8 cellular contexts compared by ENCODE assay signal in the genomic region with DNA sequence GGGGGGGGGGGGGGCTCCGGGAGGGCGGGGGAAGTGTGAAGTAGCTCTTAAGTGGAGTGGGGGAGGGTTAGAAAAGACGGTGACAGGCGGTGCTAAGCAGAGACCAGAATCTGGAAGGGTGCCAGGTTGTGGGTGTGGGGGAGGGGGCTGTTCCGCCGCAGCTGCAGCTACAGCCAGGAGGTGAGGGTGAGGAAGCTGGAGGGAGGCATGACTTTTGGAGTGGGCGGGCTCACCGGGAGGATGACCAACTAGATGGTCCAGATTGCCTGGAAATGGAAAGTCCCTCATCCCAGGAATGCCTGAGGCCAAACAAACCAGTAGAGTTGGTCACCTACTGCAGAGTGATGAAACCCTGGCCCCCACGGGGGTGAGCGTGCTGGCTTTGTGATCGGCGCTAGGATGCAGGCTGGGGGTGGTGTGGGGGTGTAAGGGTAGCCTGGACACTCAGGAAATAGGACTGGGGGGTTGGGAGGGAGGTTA.
A peak's percentile ranks its signal among the peaks of the same experiment; 100 is the strongest.
DNase-seq lines count a peak whose midpoint lies in the region; ATAC-seq and TF ChIP-seq lines count a peak whose summit lies in the region.

No MANE protein-coding gene starts in this region.

- DNase-seq in GM04504 (ENCODE audit: low read depth) (peak; percentile 8), NCI-H345 treated with DMSO at 0.1 percent for 48 hours (lab: John Stamatoyannopoulos, UW; ENCODE audit: unreplicated experiment) (peak; percentile 84), choroid plexus epithelial cell (ENCODE audit: low read depth) (peak; percentile 97), mesenteric fat pad (ENCODE audit: low spot score) (peak; percentile 71)
- DNase-seq in activated CD4-positive, CD25-positive, alpha-beta regulatory T cell treated with anti-CD3 and anti-CD28 coated beads, Interleukin-2, amount 50 U/mL, for 72 hours, result peak; percentile 50
- peak; percentile 65 for DNase-seq in stimulated activated naive CD8-positive, alpha-beta T cell treated with anti-CD3 and anti-CD28 coated beads, Interleukin-15, Interleukin-2, amounts not matched to agents 100 U/mL and 50 U/mL, for 24 hours

- peak; percentile 66 for ATAC-seq in HG02981 (IDR thresholded peaks at IDR 0.05; ENCODE audit: unreplicated experiment)
- ATAC-seq in stimulated activated naive CD8-positive, alpha-beta T cell treated with anti-CD3 and anti-CD28 coated beads, Interleukin-15, Interleukin-2, amounts not matched to agents 100 U/mL and 50 U/mL, for 24 hours, result peak; percentile 63
- ATAC-seq in GM21381 (IDR thresholded peaks at IDR 0.05; ENCODE audit: unreplicated experiment), result no peak

- TF ChIP-seq CTCF in choroid plexus epithelial cell (conservative IDR thresholded peaks at IDR 0.05; ENCODE audit: low read depth, low read length), result no peak

- peak overlapping the region; percentile 25 for H3K4me3 ChIP-seq in choroid plexus epithelial cell (ENCODE audit: low read depth, low read length)

Comparison
In these comparisons a context has a peak if more than half of its experiments do, and no peak if none do; other contexts are left out.
1. DNase-seq: peak in every context shown above with its lines; median percentile 97 in choroid plexus epithelial cell; 84 in NCI-H345 treated with DMSO at 0.1 percent for 48 hours; 71 in mesenteric fat pad; 65 in stimulated activated naive CD8-positive, alpha-beta T cell treated with anti-CD3 and anti-CD28 coated beads, Interleukin-15, Interleukin-2, amounts not matched to agents 100 U/mL and 50 U/mL, for 24 hours; 50 in activated CD4-positive, CD25-positive, alpha-beta regulatory T cell treated with anti-CD3 and anti-CD28 coated beads, Interleukin-2, amount 50 U/mL, for 72 hours; 8 in GM04504.